Comparison of ENCODE assay signal across 17 cellular contexts in the genomic region with DNA sequence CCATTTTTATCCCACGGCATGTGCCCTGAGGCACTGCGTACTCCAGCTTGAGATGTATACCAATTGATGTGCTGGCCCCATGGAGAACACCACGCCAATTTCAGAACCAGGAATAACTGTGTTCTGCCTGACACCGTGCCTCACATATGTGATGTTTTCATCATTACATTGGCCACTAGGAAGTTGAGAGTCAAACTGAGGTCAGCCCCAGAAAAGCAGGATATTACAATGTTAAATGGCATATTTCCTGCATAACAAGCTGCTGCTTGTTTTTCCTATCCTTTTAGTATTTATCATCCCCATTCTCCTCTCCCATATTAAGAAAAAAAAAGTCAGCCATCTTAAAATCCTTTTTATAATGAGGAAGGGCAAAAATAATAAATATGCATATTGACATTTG.
DNase-seq lines count a peak whose midpoint lies in the region; ATAC-seq, FAIRE-seq and TF ChIP-seq lines count a peak whose summit lies in the region.
"Had no signal": no experiment of that assay in that cellular context is flagged by ENCODE, and none has a peak within 500 bp of the region (broad histone marks: within the 10 kb centered on the region; RNA-seq: fewer than 3 reads in every experiment).

No MANE protein-coding gene starts in this region.

- H2BK15ac ChIP-seq in IMR-90 (ENCODE audit: low read depth, low read length), result no peak overlapping the region

- no peak overlapping the region for H3K4ac ChIP-seq in IMR-90 (ENCODE audit: low read depth, low read length)

- H2BK20ac ChIP-seq in IMR-90 (ENCODE audit: low read depth, low read length), result no peak overlapping the region

- no peak overlapping the region for H4K5ac ChIP-seq in IMR-90 (ENCODE audit: low read depth, low read length)

- H2BK120ac ChIP-seq in IMR-90 (ENCODE audit: low read depth, low read length), result no peak overlapping the region

- no peak for FAIRE-seq in bronchial epithelial cell (lab: Jason Lieb, UNC)
- FAIRE-seq in keratinocyte (lab: Jason Lieb, UNC), result peak; percentile 58
- FAIRE-seq: GM12892 had no signal

- 0 out of 2 replicates have a peak overlapping the region, but pooled peaks have one; percentile 18 for H3K23ac ChIP-seq in IMR-90 (ENCODE audit: low read depth, low read length)

- WGBS in IMR-90 (ENCODE audit: extremely low coverage in 2 of 2, insufficient read length in 1 of 2), 2 experiments, result 91% methylated on average over 3 of the region's 4 CpGs; no CpG with 5 or more reads in 1 of the 2 experiments

- no peak overlapping the region for H3K27ac ChIP-seq in IMR-90 (ENCODE audit: insufficient read depth, low read length)
- peak overlapping the region; percentile 1 for H3K27ac ChIP-seq in epithelial cell of prostate
- H3K27ac ChIP-seq in keratinocyte (ENCODE audit: control insufficient read depth, insufficient read depth, low read length), result no peak overlapping the region
- H3K27ac ChIP-seq: A549, C4-2B had no signal

- no peak overlapping the region for H2AK5ac ChIP-seq in IMR-90 (ENCODE audit: low read depth, low read length)

- ATAC-seq in IMR-90 (ENCODE audit: low read depth), result no peak
- no peak for ATAC-seq in stimulated activated effector memory CD8-positive, alpha-beta T cell treated with anti-CD3 and anti-CD28 coated beads, Interleukin-12 subunit alpha, Interleukin-12 subunit beta, amount 100 ng/mL, for 72 hours
- ATAC-seq in activated T-cell treated with anti-CD3 and anti-CD28 coated beads, Interleukin-2, amount 50 U/mL, for 4 hours, result no peak
- ATAC-seq: A549 had no signal

- H3K9me3 ChIP-seq in IMR-90 (ENCODE audit: control insufficient read depth, insufficient read depth, low read length), result no peaks in the 10 kb centered on the region
- no peaks in the 10 kb centered on the region for H3K9me3 ChIP-seq in keratinocyte (ENCODE audit: control insufficient read depth, low read depth, low read length)
- H3K9me3 ChIP-seq: A549, BE2C had no signal

- H3K27me3 ChIP-seq in IMR-90 (ENCODE audit: control insufficient read depth, insufficient read depth, low read length) (no peaks in the 10 kb centered on the region), bronchial epithelial cell (ENCODE audit: control insufficient read depth, insufficient read depth, low read length) (no peaks in the 10 kb centered on the region), keratinocyte (ENCODE audit: control insufficient read depth, extremely low read depth, insufficient read depth, low read length) (no peaks in the 10 kb centered on the region)
- H3K27me3 ChIP-seq: BE2C had no signal

- TF ChIP-seq POLR2A in IMR-90 (IDR thresholded peaks at IDR 0.05; ENCODE audit: low read depth, low read length), result peak; percentile 6; the same call in 1 of the 2 replicates

- no peak for TF ChIP-seq RAD21 in IMR-90 (IDR thresholded peaks at IDR 0.05; ENCODE audit: low read length)

- H3K9me1 ChIP-seq in IMR-90 (ENCODE audit: insufficient read depth, low read length) (peaks cover 10% of the 10 kb centered on the region), keratinocyte (ENCODE audit: control insufficient read depth, extremely low read depth, insufficient read depth, low read length) (no peaks in the 10 kb centered on the region)

- DNase-seq in IMR-90 (no peak), bronchial epithelial cell (ENCODE audit: low read depth) (peak; percentile 71), epithelial cell of prostate (ENCODE audit: low read depth, low spot score) (no peak), keratinocyte (ENCODE audit: low read depth, low spot score) (peak; percentile 2), NCI-H82 (lab: John Stamatoyannopoulos, UW) (no peak)
- DNase-seq in stimulated activated effector memory CD8-positive, alpha-beta T cell treated with anti-CD3 and anti-CD28 coated beads, Interleukin-12 subunit alpha, Interleukin-12 subunit beta, amount 100 ng/mL, for 72 hours (ENCODE audit: low spot score in 2 of 2), result no peak
- no peak for DNase-seq in activated T-cell treated with anti-CD3 and anti-CD28 coated beads, Interleukin-2, amount 50 U/mL, for 4 hours
- DNase-seq in activated CD8-positive, alpha-beta memory T cell treated with anti-CD3 and anti-CD28 coated beads, Interleukin-2, amount 50 U/mL, for 4 hours, result no peak
- DNase-seq: BE2C; CD4-positive, alpha-beta memory T cell; DMS79 treated with DMSO at 0.1 percent for 48 hours; GDM1; GOT3; H9 had no signal

- H4K8ac ChIP-seq in IMR-90 (ENCODE audit: low read depth in 2 of 2, low read length in 2 of 2), result no peak overlapping the region

- peaks cover 14% of the 10 kb centered on the region for H3K27me3 Mint-ChIP-seq in activated T-cell treated with anti-CD3 and anti-CD28 coated beads, Interleukin-2, amount 50 U/mL, for 4 hours (ENCODE audit: low read depth)

- no peaks in the 10 kb centered on the region for H4K20me1 ChIP-seq in IMR-90 (ENCODE audit: insufficient read depth, low read length)
- H4K20me1 ChIP-seq in keratinocyte (ENCODE audit: control insufficient read depth, extremely low read depth, insufficient read depth, low read length), result no peaks in the 10 kb centered on the region

- TF ChIP-seq CTCF in IMR-90 (conservative IDR thresholded peaks at IDR 0.05; ENCODE audit: low read depth, low read length) (no peak), bronchial epithelial cell (IDR thresholded peaks at IDR 0.05; ENCODE audit: insufficient read depth, low read length, severe bottlenecking) (no peak), keratinocyte (optimal IDR thresholded peaks at IDR 0.05 in 1 of 3, IDR thresholded peaks at IDR 0.05 in 1 of 3, conservative IDR thresholded peaks at IDR 0.05 in 1 of 3; ENCODE audit: extremely low read depth in 1 of 3, insufficient read depth in 2 of 3, low read length in 3 of 3) (no peak)

- H3K79me2 ChIP-seq in keratinocyte (ENCODE audit: control insufficient read depth, insufficient read depth, low read length), result no peaks in the 10 kb centered on the region

- H2AK9ac ChIP-seq in IMR-90 (replicated peaks; ENCODE audit: low read depth, low read length, poor library complexity), result no peak overlapping the region

- H3K4me3 Mint-ChIP-seq in stimulated activated effector memory CD8-positive, alpha-beta T cell treated with anti-CD3 and anti-CD28 coated beads, Interleukin-12 subunit alpha, Interleukin-12 subunit beta, amount 100 ng/mL, for 72 hours, result no peak overlapping the region
- H3K4me3 Mint-ChIP-seq in activated T-cell treated with anti-CD3 and anti-CD28 coated beads, Interleukin-2, amount 50 U/mL, for 4 hours, result no peak overlapping the region
- H3K4me3 Mint-ChIP-seq: CD4-positive, alpha-beta memory T cell; H9 had no signal

- H2AFZ ChIP-seq in IMR-90 (replicated peaks; ENCODE audit: low read length, poor library complexity) (no peak overlapping the region), keratinocyte (ENCODE audit: control insufficient read depth, low read length) (no peak overlapping the region)

- no peak overlapping the region for H3K27ac Mint-ChIP-seq in stimulated activated effector memory CD8-positive, alpha-beta T cell treated with anti-CD3 and anti-CD28 coated beads, Interleukin-12 subunit alpha, Interleukin-12 subunit beta, amount 100 ng/mL, for 72 hours
- H3K27ac Mint-ChIP-seq: CD4-positive, alpha-beta memory T cell; H9 had no signal

- POLR2A ChIA-PET in IMR-90 (lab: Charles Lee; ENCODE audit: unreplicated experiment), result no interaction called here

- H3K4me3 ChIP-seq in IMR-90 (ENCODE audit: insufficient read depth, low read depth, low read length) (no peak overlapping the region), bronchial epithelial cell (ENCODE audit: low read depth, low read length) (no peak overlapping the region), keratinocyte (ENCODE audit: control insufficient read depth in 2 of 3, extremely low read depth in 1 of 3, insufficient read depth in 2 of 3, low read depth in 1 of 3, low read length in 3 of 3) (no peak overlapping the region)
- H3K4me3 ChIP-seq: A549 had no signal

- no peaks in the 10 kb centered on the region for H3K36me3 Mint-ChIP-seq in stimulated activated effector memory CD8-positive, alpha-beta T cell treated with anti-CD3 and anti-CD28 coated beads, Interleukin-12 subunit alpha, Interleukin-12 subunit beta, amount 100 ng/mL, for 72 hours
- H3K36me3 Mint-ChIP-seq in activated T-cell treated with anti-CD3 and anti-CD28 coated beads, Interleukin-2, amount 50 U/mL, for 4 hours (ENCODE audit: insufficient read depth), result no peaks in the 10 kb centered on the region
- H3K36me3 Mint-ChIP-seq: CD4-positive, alpha-beta memory T cell had no signal

- H3K18ac ChIP-seq in IMR-90 (ENCODE audit: low read depth, low read length), result no peak overlapping the region

- intact Hi-C loops in IMR-90 (cut with micrococcal nuclease), result no loop called here

- in situ Hi-C loops in IMR-90 (cut with MboI; ENCODE audit: low sequenced_read_pairs), result no loop called here

- H2BK5ac ChIP-seq in IMR-90 (ENCODE audit: low read depth, low read length, poor library complexity, severe bottlenecking), result no peak overlapping the region

- H3K9ac ChIP-seq in IMR-90 (ENCODE audit: low read depth, low read length), result no peak overlapping the region
- H3K9ac ChIP-seq in keratinocyte (ENCODE audit: control insufficient read depth, extremely low read depth, insufficient read depth, low read length), result no peak overlapping the region

- no peak overlapping the region for H3K4me2 ChIP-seq in IMR-90 (ENCODE audit: low read depth, low read length)
- peak overlapping the region; percentile 34 for H3K4me2 ChIP-seq in keratinocyte (ENCODE audit: control insufficient read depth, extremely low read depth, insufficient read depth, low read depth, low read length)
- H3K4me2 ChIP-seq: A549 had no signal

- no peaks in the 10 kb centered on the region for H3K9me3 Mint-ChIP-seq in stimulated activated effector memory CD8-positive, alpha-beta T cell treated with anti-CD3 and anti-CD28 coated beads, Interleukin-12 subunit alpha, Interleukin-12 subunit beta, amount 100 ng/mL, for 72 hours
- H3K9me3 Mint-ChIP-seq in activated T-cell treated with anti-CD3 and anti-CD28 coated beads, Interleukin-2, amount 50 U/mL, for 4 hours, result no peaks in the 10 kb centered on the region
- H3K9me3 Mint-ChIP-seq: CD4-positive, alpha-beta memory T cell; H9 had no signal

- CTCF ChIA-PET in IMR-90 (lab: Yijun Ruan, JAX), result no interaction called here

- no peaks in the 10 kb centered on the region for H3K4me1 Mint-ChIP-seq in stimulated activated effector memory CD8-positive, alpha-beta T cell treated with anti-CD3 and anti-CD28 coated beads, Interleukin-12 subunit alpha, Interleukin-12 subunit beta, amount 100 ng/mL, for 72 hours
- H3K4me1 Mint-ChIP-seq in activated T-cell treated with anti-CD3 and anti-CD28 coated beads, Interleukin-2, amount 50 U/mL, for 4 hours (ENCODE audit: low read depth), result no peaks in the 10 kb centered on the region
- H3K4me1 Mint-ChIP-seq: CD4-positive, alpha-beta memory T cell; H9 had no signal

- no peak overlapping the region for H3K56ac ChIP-seq in IMR-90 (ENCODE audit: extremely low read depth, insufficient read depth, low read length)

- H4K91ac ChIP-seq in IMR-90 (ENCODE audit: insufficient read depth, low read depth, low read length), result no peak overlapping the region

- H3K14ac ChIP-seq in IMR-90 (replicated peaks; ENCODE audit: low read depth, low read length), result 0 out of 2 replicates have a peak overlapping the region, but pooled peaks have one; percentile 14

- no peaks in the 10 kb centered on the region for H3K79me1 ChIP-seq in IMR-90 (ENCODE audit: low read depth in 1 of 2, low read length in 2 of 2)

- no TSS peak for BruUV-seq in IMR-90 (replicated peaks; lab: Mats Ljungman, UMichigan)

- H3K4me1 ChIP-seq in IMR-90 (ENCODE audit: control insufficient read depth, insufficient read depth, low read length), result no peaks in the 10 kb centered on the region
- H3K4me1 ChIP-seq in keratinocyte (ENCODE audit: control insufficient read depth, extremely low read depth, insufficient read depth, low read length), result peaks cover 10% of the 10 kb centered on the region
- H3K4me1 ChIP-seq: A549, BE2C had no signal

- dilution Hi-C loops in IMR-90 (cut with HindIII; ENCODE audit: low sequenced_read_pairs, unreplicated experiment) (no loop called here), keratinocyte (cut with MboI; ENCODE audit: extremely low pct_ligation_motif_present, low sequenced_read_pairs) (no loop called here)

- peaks cover 5% of the 10 kb centered on the region for H3K36me3 ChIP-seq in IMR-90 (ENCODE audit: control insufficient read depth, insufficient read depth, low read length)
- no peaks in the 10 kb centered on the region for H3K36me3 ChIP-seq in bronchial epithelial cell (ENCODE audit: control insufficient read depth, insufficient read depth, low read length)
- no peaks in the 10 kb centered on the region for H3K36me3 ChIP-seq in keratinocyte (ENCODE audit: control insufficient read depth in 2 of 2, extremely low read depth in 1 of 2, insufficient read depth in 2 of 2, low read length in 2 of 2)
- H3K36me3 ChIP-seq: BE2C had no signal

Comparison
In these comparisons a context has a peak if more than half of its experiments do, and no peak if none do; other contexts are left out.
1. DNase-seq: peak in bronchial epithelial cell (single experiment) and keratinocyte (single experiment); none in IMR-90 (single experiment), epithelial cell of prostate (single experiment), stimulated activated effector memory CD8-positive, alpha-beta T cell treated with anti-CD3 and anti-CD28 coated beads, Interleukin-12 subunit alpha, Interleukin-12 subunit beta, amount 100 ng/mL, for 72 hours (0 of 2), NCI-H82 (single experiment), activated T-cell treated with anti-CD3 and anti-CD28 coated beads, Interleukin-2, amount 50 U/mL, for 4 hours (single experiment) and activated CD8-positive, alpha-beta memory T cell treated with anti-CD3 and anti-CD28 coated beads, Interleukin-2, amount 50 U/mL, for 4 hours (single experiment).